Comparison of ENCODE assay signal across 10 cellular contexts in the genomic region with DNA sequence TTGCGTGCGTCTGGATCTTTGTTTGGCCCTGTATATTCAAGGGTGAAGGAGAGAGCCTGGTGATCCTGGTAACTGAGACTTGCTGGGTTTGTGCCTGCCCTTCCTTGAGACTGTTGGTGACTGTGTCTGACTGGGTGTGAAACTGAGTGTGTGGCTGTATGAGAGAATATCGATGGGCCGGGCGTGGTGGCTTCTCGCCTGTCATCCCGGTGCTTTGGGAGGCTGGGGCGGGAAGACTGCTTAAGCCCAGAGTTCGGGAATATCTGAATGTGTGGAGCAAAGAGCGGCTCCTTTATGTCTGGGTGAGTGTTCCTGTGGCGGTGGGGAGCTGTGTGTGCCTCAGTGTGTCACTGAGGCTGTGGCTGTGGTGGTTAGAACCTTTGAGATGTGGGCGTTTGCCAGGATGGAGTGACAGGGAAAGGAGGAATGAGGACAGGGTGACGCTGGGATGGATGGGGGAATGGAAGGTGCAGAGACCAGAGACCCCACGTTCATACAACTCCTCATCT. TPM values are rescaled to one million over a fixed set of nuclear protein-coding genes. Genes with fewer than 3 reads are reported as not detected.
DNase-seq lines count a peak whose midpoint lies in the region; ATAC-seq, FAIRE-seq and TF ChIP-seq lines count a peak whose summit lies in the region.
"Had no signal": no experiment of that assay in that cellular context is flagged by ENCODE, and none has a peak within 500 bp of the region (broad histone marks: within the 10 kb centered on the region; RNA-seq: fewer than 3 reads in every experiment).

No MANE protein-coding gene starts in this region.

- no peak for FAIRE-seq in GM12878 (lab: Jason Lieb, UNC)

- H3K4me2 ChIP-seq in GM12878 (ENCODE audit: control insufficient read depth, insufficient read depth): peak overlapping the region; percentile 78

- no peak overlapping the region; the same call in 1 of the 2 replicates for H2AFZ ChIP-seq in GM12878 (ENCODE audit: control insufficient read depth, low read depth, low read length)
- H2AFZ ChIP-seq: parathyroid adenoma had no signal

- in situ Hi-C loops in GM12878 (cut with MboI) (no loop called here), transverse colon (cut with MboI; ENCODE audit: low pct_ligation_motif_present in 1 of 4, low pct_unique_long_range_greater_than_20kb in 1 of 4, low sequenced_read_pairs in 3 of 4) (no loop called here)

- CTCF ChIA-PET in GM12878 (lab: Yijun Ruan, JAX): interaction anchor here (1.6 kb wide), 1 partner anchor 21 kb away, joined by 4 read pairs; no protein-coding TSS in a partner anchor

- ATAC-seq in left ventricle myocardium superior (no peak), left cardiac atrium (no peak), GM12878 (no peak), naive B cell (ENCODE audit: low read depth in 2 of 2) (no peak), SK-N-SH treated with all-trans-retinoic acid at 6 μM for 48 hours (no peak)

- H3K4me3 ChIP-seq in GM12878 (no peak overlapping the region), transverse colon (no peak overlapping the region)

- peaks cover 58 to 63% (median 60%) of the 10 kb centered on the region in 3 donors for H3K4me1 Mint-ChIP-seq in naive B cell

- no peaks in the 10 kb centered on the region for H3K9me3 ChIP-seq in GM12878 (replicated peaks; ENCODE audit: control insufficient read depth, insufficient read depth, low read length)
- no peaks in the 10 kb centered on the region for H3K9me3 ChIP-seq in transverse colon

- SMC1A ChIA-PET in GM12878 (lab: Charles Lee; ENCODE audit: uncharacterized antibody, unreplicated experiment): interaction anchor here (3.3 kb wide), 1 partner anchor 62 kb away, joined by 10 read pairs; no protein-coding TSS in a partner anchor

- H3K79me2 ChIP-seq in GM12878 (ENCODE audit: control insufficient read depth, insufficient read depth, low read length): peaks cover 18% of the 10 kb centered on the region
- H3K79me2 ChIP-seq: parathyroid adenoma had no signal

- H3K27ac ChIP-seq in GM12878 (ENCODE audit: control insufficient read depth, insufficient read depth) (peak overlapping the region; percentile 81), transverse colon (peak overlapping the region; percentile 0 to 55 (median 21))
- H3K27ac ChIP-seq: parathyroid adenoma, WERI-Rb-1 had no signal

- H3K9ac ChIP-seq in GM12878 (ENCODE audit: control insufficient read depth, insufficient read depth, low read length): peak overlapping the region; percentile 64; the same call in 1 of the 2 replicates
- H3K9ac ChIP-seq: parathyroid adenoma had no signal

- POLR2A ChIA-PET in GM12878 (lab: Charles Lee): interaction anchor here (1.7 to 3.8 kb wide), 4 partner anchors 13 to 56 kb away, joined by 5 to 46 read pairs (median 16); a partner anchor contains a TSS

- intact Hi-C loops in left ventricle myocardium superior (cut with micrococcal nuclease) (no loop called here), left cardiac atrium (cut with DNase I) (no loop called here), GM12878 (cut with micrococcal nuclease; ENCODE audit: unreplicated experiment) (no loop called here), transverse colon (cut with DNase I; ENCODE audit: low total_unique reads) (no loop called here)

- no peaks in the 10 kb centered on the region for H3K27me3 ChIP-seq in GM12878 (replicated peaks in 1 of 2; ENCODE audit: control insufficient read depth in 2 of 2, insufficient read depth in 2 of 2, low read length in 1 of 2)
- no peaks in the 10 kb centered on the region for H3K27me3 ChIP-seq in transverse colon

- TF ChIP-seq EP300 in GM12878 (IDR thresholded peaks at IDR 0.05; ENCODE audit: borderline replicate concordance in 1 of 2, control insufficient read depth in 1 of 2, low read depth in 2 of 2, low read length in 2 of 2) (no peak), transverse colon (IDR thresholded peaks at IDR 0.05; ENCODE audit: low read depth) (no peak)

- H3K4me1 ChIP-seq in GM12878 (ENCODE audit: control insufficient read depth, insufficient read depth, low read length) (peaks cover 60% of the 10 kb centered on the region), transverse colon (peaks cover 16 to 47% (median 38%) of the 10 kb centered on the region in 4 donors)
- H3K4me1 ChIP-seq: parathyroid adenoma had no signal

- no peak for TF ChIP-seq CTCF in GM12878 (IDR thresholded peaks at IDR 0.05 in 2 of 3, conservative IDR thresholded peaks at IDR 0.05 in 1 of 3; ENCODE audit: control insufficient read depth in 2 of 3, extremely low read depth in 1 of 3, insufficient read depth in 1 of 3, low read depth in 3 of 3, low read length in 3 of 3)
- no peak for TF ChIP-seq CTCF in transverse colon (IDR thresholded peaks at IDR 0.05)

- H3K36me3 Mint-ChIP-seq in naive B cell: no peaks in the 10 kb centered on the region

- RAD21 ChIA-PET in GM12878 (lab: Charles Lee; ENCODE audit: unreplicated experiment): interaction anchor here (1.6 kb wide), 1 partner anchor 56 kb away, joined by 3 read pairs; a partner anchor contains a TSS

- DNase-seq in left ventricle myocardium superior (peak; percentile 44), left cardiac atrium (no peak), GM12878 (ENCODE audit: low read depth, low spot score) (no peak), naive B cell (no peak), transverse colon (peak; percentile 54), Ammon's horn (ENCODE audit: low spot score) (no peak)
- no peak for DNase-seq in activated naive CD4-positive, alpha-beta T cell treated with Interleukin-2 at 50 U/mL for 16 hours
- DNase-seq: WERI-Rb-1 had no signal

- H3K36me3 ChIP-seq in GM12878 (ENCODE audit: control insufficient read depth in 2 of 2, insufficient read depth in 2 of 2, low read length in 1 of 2): no peaks in the 10 kb centered on the region
- no peaks in the 10 kb centered on the region for H3K36me3 ChIP-seq in transverse colon

- no peak for TF ChIP-seq POLR2A in GM12878 (IDR thresholded peaks at IDR 0.05; ENCODE audit: low read depth, low read length)
- no peak for TF ChIP-seq POLR2A in transverse colon (IDR thresholded peaks at IDR 0.05)

- no TSS peak for BruUV-seq in GM12878 (replicated peaks; lab: Mats Ljungman, UMichigan)

- H3K4me3 Mint-ChIP-seq in naive B cell: peak overlapping the region in 6 of 8 donors; percentile 7 to 86 (median 64)

- no peaks in the 10 kb centered on the region for H4K20me1 ChIP-seq in GM12878 (ENCODE audit: control insufficient read depth, insufficient read depth)

- 84% methylated on average over 14 of the region's 14 CpGs for WGBS in GM12878 (ENCODE audit: insufficient coverage, insufficient replicate concordance, low lambda C conversion rate, missing lambda C conversion rate)
- 49% methylated on average over 14 of the region's 14 CpGs; no CpG with 5 or more reads in 1 of the 2 donors for WGBS in transverse colon (ENCODE audit: low coverage in 1 of 2), 2 donors

- H3K27me3 Mint-ChIP-seq in naive B cell: no peaks in the 10 kb centered on the region

- no peaks in the 10 kb centered on the region for H3K9me3 Mint-ChIP-seq in naive B cell

- no peak for TF ChIP-seq RAD21 in GM12878 (IDR thresholded peaks at IDR 0.05; ENCODE audit: insufficient read depth, low read depth, low read length)

- H3K27ac Mint-ChIP-seq in naive B cell: peak overlapping the region; percentile 20 to 91 (median 62)

RNA-seq across cellular contexts. Expression of a gene that starts 2.7 kb away (rescaled TPM):
- total RNA-seq in left ventricle myocardium superior (15.3 TPM), left cardiac atrium (10 to 100 TPM; 34.5 to 53.9 TPM), GM12878 (2014; rRNA removed) (106 TPM in 2 replicates), GM12878 (2014; rRNA removed; fragmentation: Illumina TruSeq; extraction: Trizol) (71.4 and 80.8 TPM in 2 replicates), GM12878 (2021) (180 and 191 TPM in 2 replicates), transverse colon (10 to 100 TPM; 40.0 to 62.8 (median 53.0) TPM)
- total RNA-seq in GM12878 (2013; cell fraction: nucleolus; rRNA removed): 37.8 and 40.5 TPM in 2 replicates
- polyA plus RNA-seq in GM12878 (2011; ENCODE audit: low read depth): 85.9 TPM
- polyA plus RNA-seq in GM12878 (2011; rRNA removed) (106 and 147 TPM in 2 replicates), GM12878 (2014; fragmentation: Illumina TruSeq; extraction: Trizol) (189 and 225 TPM in 2 replicates), GM12878 (2014; fragmentation: Nextera tagmentation; extraction: Ambion mirVana) (10 to 100 TPM; 14.5 to 32.6 TPM), GM12878 (2014; rRNA removed) (200 and 211 TPM in 2 replicates), GM12878 (2016; fragmentation: Nextera tagmentation; extraction: Ambion mirVana) (100 to 1,000 TPM; 169 to 194 TPM), naive B cell (ENCODE audit: low read depth in 6 of 6) (100 to 1,000 TPM; 171 to 297 (median 207) TPM)
- 195 and 246 TPM in 2 replicates for polyA plus RNA-seq in GM12878 (2011; cell fraction: cytosol; rRNA removed)
- 53.2 and 58.0 TPM in 2 replicates for polyA plus RNA-seq in GM12878 (2011; cell fraction: nucleus; rRNA removed)
- polyA plus RNA-seq in GM12878 (2012): 125 and 138 TPM in 2 replicates
- 88.5 and 105 TPM in 2 replicates for polyA minus RNA-seq in GM12878 (2011; rRNA and poly(A)+ RNA removed)
- polyA minus RNA-seq in GM12878 (2011; cell fraction: cytosol; rRNA and poly(A)+ RNA removed): 30.7 and 31.0 TPM in 2 replicates
- polyA minus RNA-seq in GM12878 (2011; cell fraction: nucleus; rRNA and poly(A)+ RNA removed): 29.0 and 35.5 TPM in 2 replicates

RNA-seq across cellular contexts. Expression of a gene that starts 23.6 kb away (rescaled TPM):
- total RNA-seq in left ventricle myocardium superior: 2.8 TPM
- total RNA-seq in left cardiac atrium: 1 to 10 TPM; 1.8 to 2.6 TPM
- total RNA-seq in GM12878 (2013; cell fraction: nucleolus; rRNA removed): 18.1 and 20.0 TPM in 2 replicates
- total RNA-seq in GM12878 (2014; rRNA removed): 1.4 and 2.1 TPM in 2 replicates
- 1.2 and 1.3 TPM in 2 replicates for total RNA-seq in GM12878 (2014; rRNA removed; fragmentation: Illumina TruSeq; extraction: Trizol)
- total RNA-seq in GM12878 (2021): 3.1 and 5.1 TPM in 2 replicates
- polyA plus RNA-seq in GM12878 (2011; ENCODE audit: low read depth): 2.6 TPM
- polyA plus RNA-seq in GM12878 (2011; rRNA removed): 4.0 and 5.3 TPM in 2 replicates
- 3.2 and 4.8 TPM in 2 replicates for polyA plus RNA-seq in GM12878 (2011; cell fraction: cytosol; rRNA removed)
- 34.5 and 36.3 TPM in 2 replicates for polyA plus RNA-seq in GM12878 (2011; cell fraction: nucleus; rRNA removed)
- 5.5 and 10.1 TPM in 2 replicates for polyA plus RNA-seq in GM12878 (2012)
- 2.6 and 2.9 TPM in 2 replicates for polyA plus RNA-seq in GM12878 (2014; fragmentation: Illumina TruSeq; extraction: Trizol)
- under 1 TPM in 1 of 2 experiments, not detected in 1; 0.02 TPM for polyA plus RNA-seq in GM12878 (2014; fragmentation: Nextera tagmentation; extraction: Ambion mirVana)
- polyA plus RNA-seq in GM12878 (2014; rRNA removed): 4.5 and 5.3 TPM in 2 replicates
- polyA plus RNA-seq in GM12878 (2016; fragmentation: Nextera tagmentation; extraction: Ambion mirVana): 1 to 10 TPM in 1 of 2 experiments, under 1 TPM in 1; 0.25 to 1.2 TPM
- 2.3 and 3.1 TPM in 2 replicates for polyA minus RNA-seq in GM12878 (2011; rRNA and poly(A)+ RNA removed)
- polyA minus RNA-seq in GM12878 (2011; cell fraction: cytosol; rRNA and poly(A)+ RNA removed): 0.67 and 1.7 TPM in 2 replicates
- polyA minus RNA-seq in GM12878 (2011; cell fraction: nucleus; rRNA and poly(A)+ RNA removed): 3.0 and 8.3 TPM in 2 replicates
- polyA plus RNA-seq in naive B cell (ENCODE audit: low read depth in 6 of 6): 1 to 10 TPM in 1 of 6 donors, under 1 TPM in 4, not detected in 1; 0.24 to 1.2 (median 0.53) TPM
- total RNA-seq in transverse colon: 10 to 100 TPM; 12.1 to 59.1 (median 21.1) TPM

RNA-seq across cellular contexts. Expression of a gene that starts 23.6 kb away (rescaled TPM):
- total RNA-seq in left ventricle myocardium superior (2.0 TPM), left cardiac atrium (under 1 TPM; 0.44 to 0.79 TPM), GM12878 (2014; rRNA removed) (0.56 and 0.98 TPM in 2 replicates), GM12878 (2014; rRNA removed; fragmentation: Illumina TruSeq; extraction: Trizol) (0.63 and 1.6 TPM in 2 replicates), GM12878 (2021) (0.82 and 1.2 TPM in 2 replicates), transverse colon (1 to 10 TPM in 2 of 4 donors, not detected in 2; 1.3 to 1.4 TPM)
- total RNA-seq in GM12878 (2013; cell fraction: nucleolus; rRNA removed): 9.4 and 11.8 TPM in 2 replicates
- polyA plus RNA-seq in GM12878 (2011; ENCODE audit: low read depth): 1.00 TPM
- polyA plus RNA-seq in GM12878 (2011; rRNA removed) (0.67 and 1.2 TPM in 2 replicates), GM12878 (2014; fragmentation: Illumina TruSeq; extraction: Trizol) (0.48 and 0.92 TPM in 2 replicates), GM12878 (2014; fragmentation: Nextera tagmentation; extraction: Ambion mirVana) (under 1 TPM; 0.42 to 0.77 TPM), GM12878 (2014; rRNA removed) (0.51 and 1.2 TPM in 2 replicates), GM12878 (2016; fragmentation: Nextera tagmentation; extraction: Ambion mirVana) (under 1 TPM; 0.58 to 0.82 TPM), naive B cell (ENCODE audit: low read depth in 6 of 6) (1 to 10 TPM in 3 of 6 donors, under 1 TPM in 3; 0.30 to 4.8 (median 0.94) TPM)
- 0.62 and 0.78 TPM in 2 replicates for polyA plus RNA-seq in GM12878 (2011; cell fraction: cytosol; rRNA removed)
- 1.2 and 2.2 TPM in 2 replicates for polyA plus RNA-seq in GM12878 (2011; cell fraction: nucleus; rRNA removed)
- polyA plus RNA-seq in GM12878 (2012): 1.3 and 3.3 TPM in 2 replicates
- 0.46 and 0.51 TPM in 2 replicates for polyA minus RNA-seq in GM12878 (2011; rRNA and poly(A)+ RNA removed)
- polyA minus RNA-seq in GM12878 (2011; cell fraction: cytosol; rRNA and poly(A)+ RNA removed): not detected in 2 replicates
- polyA minus RNA-seq in GM12878 (2011; cell fraction: nucleus; rRNA and poly(A)+ RNA removed): 0.73 and 1.2 TPM in 2 replicates

RNA-seq across cellular contexts. Expression of a gene that starts 46.8 kb away (rescaled TPM):
- 46.1 TPM for total RNA-seq in left ventricle myocardium superior
- 10 to 100 TPM; 34.8 to 34.9 TPM for total RNA-seq in left cardiac atrium
- total RNA-seq in GM12878 (2013; cell fraction: nucleolus; rRNA removed): 223 and 249 TPM in 2 replicates
- total RNA-seq in GM12878 (2014; rRNA removed): 154 and 164 TPM in 2 replicates
- 145 and 147 TPM in 2 replicates for total RNA-seq in GM12878 (2014; rRNA removed; fragmentation: Illumina TruSeq; extraction: Trizol)
- 153 and 154 TPM in 2 replicates for total RNA-seq in GM12878 (2021)
- polyA plus RNA-seq in GM12878 (2011; ENCODE audit: low read depth): 251 TPM
- 285 and 331 TPM in 2 replicates for polyA plus RNA-seq in GM12878 (2011; rRNA removed)
- polyA plus RNA-seq in GM12878 (2011; cell fraction: cytosol; rRNA removed): 262 and 280 TPM in 2 replicates
- 560 and 603 TPM in 2 replicates for polyA plus RNA-seq in GM12878 (2011; cell fraction: nucleus; rRNA removed)
- 155 and 221 TPM in 2 replicates for polyA plus RNA-seq in GM12878 (2012)
- 189 and 199 TPM in 2 replicates for polyA plus RNA-seq in GM12878 (2014; fragmentation: Illumina TruSeq; extraction: Trizol)
- polyA plus RNA-seq in GM12878 (2014; fragmentation: Nextera tagmentation; extraction: Ambion mirVana): 100 to 1,000 TPM; 150 to 151 TPM
- 170 and 182 TPM in 2 replicates for polyA plus RNA-seq in GM12878 (2014; rRNA removed)
- polyA plus RNA-seq in GM12878 (2016; fragmentation: Nextera tagmentation; extraction: Ambion mirVana): 100 to 1,000 TPM; 196 to 206 TPM
- 318 and 386 TPM in 2 replicates for polyA minus RNA-seq in GM12878 (2011; rRNA and poly(A)+ RNA removed)
- polyA minus RNA-seq in GM12878 (2011; cell fraction: cytosol; rRNA and poly(A)+ RNA removed): 63.9 and 75.7 TPM in 2 replicates
- polyA minus RNA-seq in GM12878 (2011; cell fraction: nucleus; rRNA and poly(A)+ RNA removed): 138 and 194 TPM in 2 replicates
- polyA plus RNA-seq in naive B cell (ENCODE audit: low read depth in 6 of 6): 100 to 1,000 TPM; 179 to 253 (median 204) TPM
- 100 to 1,000 TPM in 3 of 4 donors, 10 to 100 TPM in 1; 85.2 to 218 (median 174) TPM for total RNA-seq in transverse colon

RNA-seq across cellular contexts. Expression of a gene that starts 55.5 kb away (rescaled TPM):
- total RNA-seq in left ventricle myocardium superior (40.5 TPM), left cardiac atrium (10 to 100 TPM; 42.2 to 43.8 TPM), GM12878 (2014; rRNA removed) (23.3 and 25.1 TPM in 2 replicates), GM12878 (2014; rRNA removed; fragmentation: Illumina TruSeq; extraction: Trizol) (22.3 and 22.7 TPM in 2 replicates), GM12878 (2021) (23.9 and 25.2 TPM in 2 replicates), transverse colon (100 to 1,000 TPM in 3 of 4 donors, 10 to 100 TPM in 1; 94.8 to 140 (median 117) TPM)
- 114 and 128 TPM in 2 replicates for total RNA-seq in GM12878 (2013; cell fraction: nucleolus; rRNA removed)
- 13.3 TPM for polyA plus RNA-seq in GM12878 (2011; ENCODE audit: low read depth)
- polyA plus RNA-seq in GM12878 (2011; rRNA removed) (32.8 and 39.7 TPM in 2 replicates), GM12878 (2014; fragmentation: Illumina TruSeq; extraction: Trizol) (22.5 and 27.4 TPM in 2 replicates), GM12878 (2014; fragmentation: Nextera tagmentation; extraction: Ambion mirVana) (1 to 10 TPM; 3.0 to 4.9 TPM), GM12878 (2014; rRNA removed) (25.4 and 28.5 TPM in 2 replicates), GM12878 (2016; fragmentation: Nextera tagmentation; extraction: Ambion mirVana) (10 to 100 TPM; 18.2 to 20.2 TPM), naive B cell (ENCODE audit: low read depth in 6 of 6) (10 to 100 TPM; 22.8 to 66.7 (median 44.0) TPM)
- polyA plus RNA-seq in GM12878 (2011; cell fraction: cytosol; rRNA removed): 34.8 and 37.6 TPM in 2 replicates
- polyA plus RNA-seq in GM12878 (2011; cell fraction: nucleus; rRNA removed): 76.6 and 77.5 TPM in 2 replicates
- 22.3 and 31.1 TPM in 2 replicates for polyA plus RNA-seq in GM12878 (2012)
- polyA minus RNA-seq in GM12878 (2011; rRNA and poly(A)+ RNA removed): 18.5 and 31.0 TPM in 2 replicates
- polyA minus RNA-seq in GM12878 (2011; cell fraction: cytosol; rRNA and poly(A)+ RNA removed): 9.3 and 12.7 TPM in 2 replicates
- 21.2 and 34.4 TPM in 2 replicates for polyA minus RNA-seq in GM12878 (2011; cell fraction: nucleus; rRNA and poly(A)+ RNA removed)

Comparison
In these comparisons a context has a peak if more than half of its experiments do, and no peak if none do; other contexts are left out.
1. DNase-seq: peak in left ventricle myocardium superior (single experiment) and transverse colon (single experiment); none in left cardiac atrium (single experiment), GM12878 (single experiment), naive B cell (single experiment), Ammon's horn (single experiment) and activated naive CD4-positive, alpha-beta T cell treated with Interleukin-2 at 50 U/mL for 16 hours (single experiment).